Comparison of ENCODE assay signal across 8 cellular contexts in genomic region chr3:46882377-46883015, GRCh38. TPM values are rescaled to one million over a fixed set of nuclear protein-coding genes. Genes with fewer than 3 reads are reported as not detected.
DNase-seq lines count a peak whose midpoint lies in the region; ATAC-seq and TF ChIP-seq lines count a peak whose summit lies in the region.

No MANE protein-coding gene starts in this region.

- H3K36me3 Mint-ChIP-seq in natural killer cell = no peaks in the 10 kb centered on the region

- H3K4me3 Mint-ChIP-seq in natural killer cell = peak overlapping the region; percentile 81

- peak overlapping the region in 1 of 2 donors; percentile 47 for H3K27ac Mint-ChIP-seq in natural killer cell

- peaks cover 20 to 39% of the 10 kb centered on the region in 2 donors for H3K4me1 Mint-ChIP-seq in natural killer cell

- no peak for TF ChIP-seq CTCF in epithelial cell of esophagus (IDR thresholded peaks at IDR 0.05; ENCODE audit: insufficient read depth, low read depth, low read length, missing control alignments)
- no peak for TF ChIP-seq CTCF in natural killer cell (IDR thresholded peaks at IDR 0.05)

- H3K9me3 Mint-ChIP-seq in natural killer cell = no peaks in the 10 kb centered on the region

- ATAC-seq in natural killer cell = peak in 1 of 3 donors; percentile 18

- peaks cover 29 to 43% of the 10 kb centered on the region in 2 donors for H3K27me3 Mint-ChIP-seq in natural killer cell (ENCODE audit: low read depth in 2 of 2)

- H3K4me3 ChIP-seq in epithelial cell of esophagus (ENCODE audit: low read length) = peak overlapping the region; percentile 26

- DNase-seq in GM03348 (ENCODE audit: low spot score) (peak; percentile 46), RPMI7951 (ENCODE audit: low read depth) (peak; percentile 24), epithelial cell of esophagus (ENCODE audit: low read depth) (no peak), natural killer cell (no peak), A172 (ENCODE audit: low spot score) (no peak), mucosa of gallbladder (ENCODE audit: low spot score) (no peak), SW 1271 (lab: John Stamatoyannopoulos, UW) (no peak)
- no peak for DNase-seq in stimulated activated naive CD4-positive, alpha-beta T cell (lab: John Stamatoyannopoulos, UW)

- intact Hi-C loops in natural killer cell (cut with micrococcal nuclease) = no loop called here

RNA-seq across cellular contexts. Expression of gene PTH1R, which starts 5.0 kb away (rescaled TPM):
- not detected in 2 replicates for total RNA-seq in RPMI7951 (2014; rRNA removed; shearing (Covaris generic))
- total RNA-seq in natural killer cell (not detected), mucosa of gallbladder (11.7 TPM)
- 2.8 and 4.9 TPM in 2 replicates for total RNA-seq in A172 (2014; rRNA removed; shearing (Covaris generic))

RNA-seq across cellular contexts. Expression of gene MYL3, which starts 19.3 kb away (rescaled TPM):
- total RNA-seq in RPMI7951 (2014; rRNA removed; shearing (Covaris generic)) = not detected in 2 replicates
- not detected for total RNA-seq in natural killer cell
- 0.57 and 1.3 TPM in 2 replicates for total RNA-seq in A172 (2014; rRNA removed; shearing (Covaris generic))
- 1.8 TPM for total RNA-seq in mucosa of gallbladder

Comparison
In these comparisons a context has a peak if more than half of its experiments do, and no peak if none do; other contexts are left out.
1. DNase-seq: peak in GM03348 (single experiment) and RPMI7951 (single experiment); none in epithelial cell of esophagus (single experiment), natural killer cell (single experiment), A172 (single experiment), mucosa of gallbladder (single experiment), SW 1271 (0 of 2) and stimulated activated naive CD4-positive, alpha-beta T cell (0 of 6).